10 cellular contexts compared by ENCODE assay signal in genomic region chr2:215136669-215137328, GRCh38. TPM values are rescaled to one million over a fixed set of nuclear protein-coding genes. Genes with fewer than 3 reads are reported as not detected.
DNase-seq lines count a peak whose midpoint lies in the region; ATAC-seq, FAIRE-seq and TF ChIP-seq lines count a peak whose summit lies in the region.
"Had no signal": no experiment of that assay in that cellular context is flagged by ENCODE, and none has a peak within 500 bp of the region (broad histone marks: within the 10 kb centered on the region; RNA-seq: fewer than 3 reads in every experiment).

No MANE protein-coding gene starts in this region.

- BruUV-seq in MCF 10A (replicated peaks; lab: Mats Ljungman, UMichigan) (no TSS peak), HepG2 (replicated peaks; lab: Mats Ljungman, UMichigan) (no TSS peak)

- H3K9me3 Mint-ChIP-seq in MCF 10A (ENCODE audit: unreplicated experiment) = no peaks in the 10 kb centered on the region

- no peak for TF ChIP-seq RAD21 in HepG2 (CRISPR knock-in tag; IDR thresholded peaks at IDR 0.05)

- H3K27ac ChIP-seq in breast epithelium (peak overlapping the region in 1 of 2 donors; percentile 65), HepG2 (ENCODE audit: extremely low read length, insufficient read depth, low read length) (no peak overlapping the region)
- H3K27ac ChIP-seq: BLaER1, VCaP had no signal

- no peaks in the 10 kb centered on the region for H3K79me2 ChIP-seq in HepG2 (ENCODE audit: insufficient read depth, low read length)

- H3K4me3 Mint-ChIP-seq in MCF 10A (ENCODE audit: unreplicated experiment) = peak overlapping the region; percentile 80

- in situ Hi-C loops in astrocyte of the spinal cord (cut with HindIII; ENCODE audit: low sequenced_read_pairs) = no loop called here
- in situ Hi-C loops in HepG2 (cut with HindIII; ENCODE audit: extremely low pct_ligation_motif_present, low pct_unique_long_range_greater_than_20kb) = no loop called here

- DNase-seq in MCF 10A (ENCODE audit: unreplicated experiment) (peak; percentile 65), breast epithelium (ENCODE audit: low spot score in 2 of 2) (no peak), astrocyte of the spinal cord (ENCODE audit: low read depth, low spot score) (peak; percentile 19), NCI-H2171 treated with DMSO at 0.1 percent for 48 hours (lab: John Stamatoyannopoulos, UW) (no peak), HepG2 (ENCODE audit: low spot score) (no peak), head of caudate nucleus (no peak)
- no peak for DNase-seq in stimulated activated naive CD4-positive, alpha-beta T cell treated with Interleukin-2 at 50 U/mL for 16 hours (lab: John Stamatoyannopoulos, UW)

- H3K4me3 ChIP-seq in breast epithelium (no peak overlapping the region), astrocyte of the spinal cord (ENCODE audit: low read depth, low read length) (no peak overlapping the region), HepG2 (replicated peaks in 1 of 3; ENCODE audit: insufficient read depth in 1 of 3, low read depth in 2 of 3, low read length in 3 of 3) (no peak overlapping the region)
- H3K4me3 ChIP-seq: BLaER1 had no signal

- CTCF ChIA-PET in MCF 10A (lab: Yijun Ruan, JAX) (interaction anchor here (1.3 to 1.9 kb wide), 3 partner anchors 28 to 135 kb away, joined by 3 to 6 read pairs (median 4); no protein-coding TSS in a partner anchor), HepG2 (lab: Yijun Ruan, JAX; ENCODE audit: low intra/inter-chr PET ratio, low total read pairs) (no interaction called here)

- intact Hi-C loops in MCF 10A (cut with micrococcal nuclease) = no loop called here
- intact Hi-C loops in breast epithelium (cut with DNase I; ENCODE audit: low total_unique reads) = no loop called here
- intact Hi-C loops in HepG2 (cut with micrococcal nuclease; ENCODE audit: unreplicated experiment) = no loop called here
- intact Hi-C loops in head of caudate nucleus (cut with DNase I) = no loop called here

- no peaks in the 10 kb centered on the region for H4K20me1 ChIP-seq in HepG2 (ENCODE audit: insufficient read depth, low read length)
- H4K20me1 ChIP-seq: BLaER1 had no signal

- H2AFZ ChIP-seq in HepG2 (ENCODE audit: low read length) = no peak overlapping the region

- H3K9ac ChIP-seq in HepG2 (ENCODE audit: insufficient read depth, low read depth, low read length) = no peak overlapping the region
- H3K9ac ChIP-seq: BLaER1 had no signal

- H3K9me3 ChIP-seq in breast epithelium = peaks cover 0 to 7% of the 10 kb centered on the region in 2 donors
- H3K9me3 ChIP-seq in HepG2 (ENCODE audit: low read length) = no peaks in the 10 kb centered on the region
- H3K9me3 ChIP-seq: BLaER1 had no signal

- no peak for FAIRE-seq in HepG2 (lab: Jason Lieb, UNC)

- H3K27me3 ChIP-seq in breast epithelium (no peaks in the 10 kb centered on the region), HepG2 (ENCODE audit: control insufficient read depth in 1 of 2, insufficient read depth in 2 of 2, low read length in 2 of 2) (0 out of 5 replicates have a peak, but pooled peaks cover 0 to 6% of the 10 kb centered on the region in 2 experiments)
- H3K27me3 ChIP-seq: BLaER1 had no signal

- no peak for TF ChIP-seq POLR2A in breast epithelium (IDR thresholded peaks at IDR 0.05)
- no peak for TF ChIP-seq POLR2A in HepG2 (IDR thresholded peaks at IDR 0.05; ENCODE audit: insufficient read depth in 1 of 2, low read depth in 2 of 2, low read length in 2 of 2)

- peaks cover 48% of the 10 kb centered on the region for H3K4me1 Mint-ChIP-seq in MCF 10A (ENCODE audit: insufficient read depth, unreplicated experiment)

- ATAC-seq in HG03196 (IDR thresholded peaks at IDR 0.05; ENCODE audit: unreplicated experiment) (peak; percentile 51), HepG2 (no peak)

- H3K4me1 ChIP-seq in breast epithelium (no peaks in the 10 kb centered on the region), HepG2 (ENCODE audit: insufficient read depth, low read length) (no peaks in the 10 kb centered on the region)
- H3K4me1 ChIP-seq: BLaER1 had no signal

- H3K36me3 ChIP-seq in breast epithelium (no peaks in the 10 kb centered on the region), HepG2 (replicated peaks in 1 of 2; ENCODE audit: control insufficient read depth in 1 of 2, insufficient read depth in 2 of 2, low read length in 2 of 2) (no peaks in the 10 kb centered on the region)
- H3K36me3 ChIP-seq: BLaER1 had no signal

- H3K27me3 Mint-ChIP-seq in MCF 10A (ENCODE audit: insufficient read depth, unreplicated experiment) = no peaks in the 10 kb centered on the region

- TF ChIP-seq CTCF in MCF 10A (IDR thresholded peaks at IDR 0.05; ENCODE audit: unreplicated experiment) (no peak), breast epithelium (IDR thresholded peaks at IDR 0.05) (no peak), astrocyte of the spinal cord (IDR thresholded peaks at IDR 0.05; ENCODE audit: low read depth, low read length) (no peak), HepG2 (CRISPR knock-in tag; IDR thresholded peaks at IDR 0.05) (no peak)

- POLR2A ChIA-PET in MCF 10A (lab: Yijun Ruan, JAX) = interaction anchor here (0.6 to 9.4 kb wide), 27 partner anchors 9 to 1987 kb away, joined by 3 to 207 read pairs (median 4); partner anchors contain the start of gene ATIC
- POLR2A ChIA-PET in HepG2 (lab: Yijun Ruan, JAX) = no interaction called here

- peak overlapping the region; percentile 82 for H3K27ac Mint-ChIP-seq in MCF 10A (ENCODE audit: low read depth, unreplicated experiment)

- no peak overlapping the region for H3K4me2 ChIP-seq in HepG2 (ENCODE audit: low read depth, low read length)
- H3K4me2 ChIP-seq: BLaER1 had no signal

- under 1% methylated on average over 3 of the region's 3 CpGs for WGBS in HepG2 (ENCODE audit: low lambda C conversion rate)

- TF ChIP-seq EP300 in HepG2 (IDR thresholded peaks at IDR 0.05; ENCODE audit: low read depth in 2 of 2, low read length in 2 of 2) = no peak
- TF ChIP-seq EP300 in HepG2 (CRISPR knock-in tag; IDR thresholded peaks at IDR 0.05; ENCODE audit: borderline replicate concordance) = no peak

- H3K36me3 Mint-ChIP-seq in MCF 10A (ENCODE audit: insufficient read depth, unreplicated experiment) = peaks cover 11% of the 10 kb centered on the region

TF ChIP-seq in HepG2, 621 proteins besides CTCF, POLR2A, EP300 and RAD21:
- TF ChIP-seq ZNF329 (CRISPR knock-in tag; IDR thresholded peaks at IDR 0.05; ENCODE audit: low read depth) = no peak
- no peak for TF ChIP-seq KLF13 (CRISPR knock-in tag; IDR thresholded peaks at IDR 0.05)

RNA-seq across cellular contexts. Expression of gene ABCA12, which starts 1.6 kb away (rescaled TPM):
- total RNA-seq in MCF 10A (2022) (36.1 and 37.8 TPM in 2 replicates), breast epithelium (1 to 10 TPM in 2 of 3 donors, not detected in 1; 3.6 to 4.0 TPM), HepG2 (2016; rRNA removed; fragmentation: Illumina TruSeq; extraction: Trizol) (0.02 and 0.04 TPM in 2 replicates)
- total RNA-seq in HepG2 (2016; cell fraction: cytosol; rRNA removed; fragmentation: Illumina TruSeq; extraction: Trizol; ENCODE audit: low read depth) = not detected in 2 replicates
- 0.02 TPM in 1 of 2 replicates, not detected in the other for total RNA-seq in HepG2 (2016; cell fraction: insoluble cytoplasmic fraction; rRNA removed; fragmentation: Illumina TruSeq; extraction: Trizol)
- total RNA-seq in HepG2 (2016; cell fraction: membrane; rRNA removed; fragmentation: Illumina TruSeq; extraction: Trizol) = not detected in 2 replicates
- 0.09 TPM in 1 of 2 replicates, not detected in the other for total RNA-seq in HepG2 (2016; cell fraction: nucleus; rRNA removed; fragmentation: Illumina TruSeq; extraction: Trizol)
- polyA plus RNA-seq in HepG2 (2011; rRNA removed) = 0.01 and 0.07 TPM in 2 replicates
- polyA plus RNA-seq in HepG2 (2011; cell fraction: cytosol; rRNA removed) = 0.01 and 0.07 TPM in 2 replicates
- 0.03 TPM in 1 of 2 replicates, not detected in the other for polyA plus RNA-seq in HepG2 (2011; cell fraction: nucleus; rRNA removed)
- not detected in 2 replicates for polyA plus RNA-seq in HepG2 (2012)
- polyA plus RNA-seq in HepG2 (2016; cell fraction: cytosol; fragmentation: Illumina TruSeq; extraction: Trizol; ENCODE audit: low read depth) = not detected in 2 replicates
- 0.03 TPM in 1 of 2 replicates, not detected in the other for polyA plus RNA-seq in HepG2 (2016; cell fraction: insoluble cytoplasmic fraction; fragmentation: Illumina TruSeq; extraction: Trizol; ENCODE audit: low read depth)
- polyA plus RNA-seq in HepG2 (2016; cell fraction: membrane; fragmentation: Illumina TruSeq; extraction: Trizol; ENCODE audit: low read depth) = not detected in 2 replicates
- polyA plus RNA-seq in HepG2 (2016; cell fraction: nucleus; fragmentation: Illumina TruSeq; extraction: Trizol; ENCODE audit: insufficient read depth, low read depth) = 0.04 and 0.08 TPM in 2 replicates
- not detected in 2 replicates for polyA minus RNA-seq in HepG2 (2011; rRNA and poly(A)+ RNA removed; ENCODE audit: low replicate concordance)
- polyA minus RNA-seq in HepG2 (2011; cell fraction: cytosol; rRNA and poly(A)+ RNA removed) = not detected in 2 replicates
- under 0.01 and 0.13 TPM in 2 replicates for polyA minus RNA-seq in HepG2 (2011; cell fraction: nucleus; rRNA and poly(A)+ RNA removed)

Comparison
In these comparisons a context has a peak if more than half of its experiments do, and no peak if none do; other contexts are left out.
1. DNase-seq: peak in MCF 10A (single experiment) and astrocyte of the spinal cord (single experiment); none in breast epithelium (0 of 2), NCI-H2171 treated with DMSO at 0.1 percent for 48 hours (single experiment), stimulated activated naive CD4-positive, alpha-beta T cell treated with Interleukin-2 at 50 U/mL for 16 hours (single experiment), HepG2 (single experiment) and head of caudate nucleus (0 of 42).